Comparison of ENCODE assay signal across 24 cellular contexts in the genomic region with DNA sequence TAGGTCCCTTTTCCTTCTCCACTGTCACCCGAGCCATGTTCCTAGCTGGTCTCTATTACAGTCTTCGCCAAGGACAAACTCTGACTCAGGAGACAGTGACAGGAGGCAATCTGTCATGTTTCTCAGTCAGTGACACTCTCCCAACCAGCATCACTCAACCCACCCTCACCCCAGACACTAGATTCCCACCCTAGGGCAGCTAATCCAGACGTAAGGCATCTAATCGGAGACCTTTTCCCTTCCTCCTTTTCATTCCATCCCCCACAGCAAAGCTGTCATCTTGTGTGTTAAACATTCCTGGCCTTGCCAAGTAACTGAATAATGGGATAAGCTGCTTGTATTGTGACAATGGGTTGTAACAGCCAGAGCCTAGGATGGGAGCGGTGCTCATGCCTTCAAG.
"Had no signal": no experiment of that assay in that cellular context is flagged by ENCODE, and none has a peak within 500 bp of the region (broad histone marks: within the 10 kb centered on the region; RNA-seq: fewer than 3 reads in every experiment).

No MANE protein-coding gene starts in this region.

- H3K27me3 ChIP-seq: gastrocnemius medialis, hepatocyte, tibial nerve had no signal

- DNase-seq: activated CD4-positive, alpha-beta memory T cell treated with anti-CD3 and anti-CD28 coated beads, Interleukin-2, amount 10 ng/mL, durations not matched to agents 7 days and 5 days; activated CD4-positive, alpha-beta T cell treated with anti-CD3 and anti-CD28 coated beads for 1 hour; activated CD4-positive, alpha-beta T cell treated with anti-CD3 and anti-CD28 coated beads, Interleukin-2, amount 10 ng/mL, durations not matched to agents 7 days and 5 days; activated gamma-delta T cell treated with Interleukin-2 at 50 U/mL for 16 hours; activated naive CD4-positive, alpha-beta T cell treated with anti-CD3 and anti-CD28 coated beads, Interleukin-2, amount 50 U/mL, for 16 hours; activated T-cell treated with anti-CD3 and anti-CD28 coated beads, Interleukin-2, amount 50 U/mL, for 4 hours; effector CD8-positive, alpha-beta T cell; gastrocnemius medialis; glutamatergic neuron; islet precursor cell; left ventricle myocardium inferior; mesendoderm; mucosa of descending colon; posterior cingulate gyrus; right cardiac atrium; stimulated activated naive CD4-positive, alpha-beta T cell treated with Interleukin-2 at 50 U/mL for 16 hours; T-helper 2 cell had no signal

- FAIRE-seq: colon, endometrium had no signal

- H3K27ac ChIP-seq: gastrocnemius medialis, hepatocyte, left ventricle myocardium inferior, tibial nerve had no signal

- H3K27me3 Mint-ChIP-seq: activated CD4-positive, alpha-beta memory T cell treated with anti-CD3 and anti-CD28 coated beads, Interleukin-2, amount 10 ng/mL, durations not matched to agents 7 days and 5 days; activated CD4-positive, alpha-beta T cell treated with anti-CD3 and anti-CD28 coated beads, Interleukin-2, amount 10 ng/mL, durations not matched to agents 7 days and 5 days; activated T-helper 17 cell treated with anti-CD3 and anti-CD28 coated beads, Interleukin-2, amount 50 U/mL, for 72 hours; natural killer cell treated with Interleukin-12 subunit alpha and Interleukin-12 subunit beta and Interleukin-15 and Interleukin-18, amount 100 ng/mL, for 72 hours had no signal

- H3K4me3 ChIP-seq: gastrocnemius medialis, hepatocyte, left ventricle myocardium inferior, lung, mucosa of descending colon, tibial nerve had no signal

- H3K4me1 ChIP-seq: gastrocnemius medialis had no signal

- ATAC-seq: activated T-cell treated with anti-CD3 and anti-CD28 coated beads, Interleukin-2, amount 50 U/mL, for 4 hours; activated T-helper 17 cell treated with anti-CD3 and anti-CD28 coated beads, Interleukin-2, amount 50 U/mL, for 72 hours; gastrocnemius medialis; mucosa of descending colon; natural killer cell treated with Interleukin-12 subunit alpha and Interleukin-12 subunit beta and Interleukin-15 and Interleukin-18, amount 100 ng/mL, for 72 hours; right cardiac atrium had no signal

- H3K9me3 Mint-ChIP-seq: activated T-helper 17 cell treated with anti-CD3 and anti-CD28 coated beads, Interleukin-2, amount 50 U/mL, for 72 hours had no signal

- H3K9me3 ChIP-seq: gastrocnemius medialis, left ventricle myocardium inferior, mucosa of descending colon, tibial nerve had no signal

- H3K4me3 Mint-ChIP-seq: activated CD4-positive, alpha-beta memory T cell treated with anti-CD3 and anti-CD28 coated beads, Interleukin-2, amount 10 ng/mL, durations not matched to agents 7 days and 5 days; activated CD4-positive, alpha-beta T cell treated with anti-CD3 and anti-CD28 coated beads, Interleukin-2, amount 10 ng/mL, durations not matched to agents 7 days and 5 days; activated T-cell treated with anti-CD3 and anti-CD28 coated beads, Interleukin-2, amount 50 U/mL, for 4 hours; activated T-helper 17 cell treated with anti-CD3 and anti-CD28 coated beads, Interleukin-2, amount 50 U/mL, for 72 hours; natural killer cell treated with Interleukin-12 subunit alpha and Interleukin-12 subunit beta and Interleukin-15 and Interleukin-18, amount 100 ng/mL, for 72 hours had no signal

- H3K27ac Mint-ChIP-seq: activated CD4-positive, alpha-beta memory T cell treated with anti-CD3 and anti-CD28 coated beads, Interleukin-2, amount 10 ng/mL, durations not matched to agents 7 days and 5 days; activated CD4-positive, alpha-beta T cell treated with anti-CD3 and anti-CD28 coated beads, Interleukin-2, amount 10 ng/mL, durations not matched to agents 7 days and 5 days; activated T-helper 17 cell treated with anti-CD3 and anti-CD28 coated beads, Interleukin-2, amount 50 U/mL, for 72 hours had no signal

- H3K36me3 ChIP-seq: gastrocnemius medialis, left ventricle myocardium inferior, tibial nerve had no signal
